ENCODE assay signal across 11 cellular contexts in genomic region chr15:41933771-41934170, GRCh38. TPM values are rescaled to one million over a fixed set of nuclear protein-coding genes. Genes with fewer than 3 reads are reported as not detected.
A peak's percentile ranks its signal among the peaks of the same experiment; 100 is the strongest.
DNase-seq lines count a peak whose midpoint lies in the region; ATAC-seq and TF ChIP-seq lines count a peak whose summit lies in the region.
"Had no signal": no experiment of that assay in that cellular context is flagged by ENCODE, and none has a peak within 500 bp of the region (broad histone marks: within the 10 kb centered on the region; RNA-seq: fewer than 3 reads in every experiment).

No MANE protein-coding gene starts in this region.

- DNase-seq in T-helper 1 cell (no peak), heart left ventricle (peak in 1 of 5 donors; percentile 71), stomach (peak; percentile 61)
- DNase-seq in activated CD4-positive, alpha-beta memory T cell treated with anti-CD3 and anti-CD28 coated beads for 36 hours, result peak; percentile 45
- DNase-seq: 8988T, amygdala had no signal

- H3K4me1 Mint-ChIP-seq in T-helper 1 cell treated with Interleukin-12 subunit alpha and Interleukin-12 subunit beta and Interleukin-4 antibody, amounts not matched to agents 30 μg/mL and 1 μg/mL, for 36 hours (ENCODE audit: low read depth), result peaks cover 65% of the 10 kb centered on the region
- peaks cover 78% of the 10 kb centered on the region for H3K4me1 Mint-ChIP-seq in activated CD4-positive, alpha-beta memory T cell treated with anti-CD3 and anti-CD28 coated beads for 36 hours (ENCODE audit: low read depth)

- ATAC-seq in heart left ventricle, result peak in 3 of 4 donors; percentile 45 to 52 (median 51)
- ATAC-seq in GM21723 (IDR thresholded peaks at IDR 0.05; ENCODE audit: unreplicated experiment), result no peak
- no peak for ATAC-seq in GM18520 (IDR thresholded peaks at IDR 0.05; ENCODE audit: unreplicated experiment)
- ATAC-seq in GM18907 (IDR thresholded peaks at IDR 0.05; ENCODE audit: unreplicated experiment), result no peak

- H3K4me1 ChIP-seq in heart left ventricle, result peaks cover 35 to 100% (median 92%) of the 10 kb centered on the region in 12 donors
- peaks cover 37 to 61% (median 51%) of the 10 kb centered on the region in 4 donors for H3K4me1 ChIP-seq in stomach

- H3K27ac ChIP-seq in heart left ventricle (peak overlapping the region; percentile 16 to 93 (median 69)), stomach (peak overlapping the region; percentile 25 to 79 (median 72))
- H3K27ac ChIP-seq: SK-N-MC had no signal

- TF ChIP-seq CTCF in heart left ventricle (IDR thresholded peaks at IDR 0.05) (no peak), stomach (IDR thresholded peaks at IDR 0.05) (no peak)

- H3K27me3 ChIP-seq in heart left ventricle (no peaks in the 10 kb centered on the region), stomach (no peaks in the 10 kb centered on the region)

- TF ChIP-seq EP300 in stomach (IDR thresholded peaks at IDR 0.05), result no peak

- intact Hi-C loops in activated CD4-positive, alpha-beta memory T cell treated with anti-CD3 and anti-CD28 coated beads for 36 hours (cut with micrococcal nuclease), result loop anchor here (10.0 kb wide), 1 partner anchor 341 kb away; the partner anchor contains the start of genes GANC and TMEM87A
- intact Hi-C loops in heart left ventricle (cut with DNase I), result loop anchor here in 4 of 10 donors (5.0 kb wide), 2 partner anchors 34 to 39 kb away; partner anchors contain the start of gene EHD4 (in 1 of the 4)
- intact Hi-C loops in stomach (cut with DNase I; ENCODE audit: low total_unique reads), result no loop called here

- peak overlapping the region; percentile 100 for H3K27ac Mint-ChIP-seq in T-helper 1 cell treated with Interleukin-12 subunit alpha and Interleukin-12 subunit beta and Interleukin-4 antibody, amounts not matched to agents 30 μg/mL and 1 μg/mL, for 36 hours
- peak overlapping the region; percentile 98 for H3K27ac Mint-ChIP-seq in activated CD4-positive, alpha-beta memory T cell treated with anti-CD3 and anti-CD28 coated beads for 36 hours

- WGBS in heart left ventricle, 4 donors, result 37 to 49% (median 42%) methylated on average over 8 to 10 of the region's 10 CpGs
- 43 to 56% (median 47%) methylated on average over 10 of the region's 10 CpGs for WGBS in stomach, 5 donors

- no peaks in the 10 kb centered on the region for H3K9me3 Mint-ChIP-seq in T-helper 1 cell treated with Interleukin-12 subunit alpha and Interleukin-12 subunit beta and Interleukin-4 antibody, amounts not matched to agents 30 μg/mL and 1 μg/mL, for 36 hours
- no peaks in the 10 kb centered on the region for H3K9me3 Mint-ChIP-seq in activated CD4-positive, alpha-beta memory T cell treated with anti-CD3 and anti-CD28 coated beads for 36 hours

- POLR2A ChIA-PET in activated CD4-positive, alpha-beta memory T cell treated with anti-CD3 and anti-CD28 coated beads for 36 hours (lab: Charles Lee), result interaction anchor here (6.2 kb wide), 1 partner anchor 38 kb away, joined by 131 read pairs; the partner anchor contains the start of gene EHD4

- no peak overlapping the region for H3K4me3 ChIP-seq in heart left ventricle
- H3K4me3 ChIP-seq in stomach, result no peak overlapping the region
- H3K4me3 ChIP-seq: SK-N-MC had no signal

- peaks cover 11% of the 10 kb centered on the region for H3K36me3 Mint-ChIP-seq in T-helper 1 cell treated with Interleukin-12 subunit alpha and Interleukin-12 subunit beta and Interleukin-4 antibody, amounts not matched to agents 30 μg/mL and 1 μg/mL, for 36 hours (ENCODE audit: low read depth)
- H3K36me3 Mint-ChIP-seq in activated CD4-positive, alpha-beta memory T cell treated with anti-CD3 and anti-CD28 coated beads for 36 hours, result peaks cover 16% of the 10 kb centered on the region

- H3K27me3 Mint-ChIP-seq in T-helper 1 cell treated with Interleukin-12 subunit alpha and Interleukin-12 subunit beta and Interleukin-4 antibody, amounts not matched to agents 30 μg/mL and 1 μg/mL, for 36 hours (ENCODE audit: low read depth), result no peaks in the 10 kb centered on the region
- no peaks in the 10 kb centered on the region for H3K27me3 Mint-ChIP-seq in activated CD4-positive, alpha-beta memory T cell treated with anti-CD3 and anti-CD28 coated beads for 36 hours

- no peaks in the 10 kb centered on the region for H3K9me3 ChIP-seq in heart left ventricle
- H3K9me3 ChIP-seq in stomach, result no peaks in the 10 kb centered on the region

- TF ChIP-seq POLR2A in heart left ventricle (IDR thresholded peaks at IDR 0.05) (no peak), stomach (IDR thresholded peaks at IDR 0.05) (no peak)

- no peak overlapping the region for H3K4me3 Mint-ChIP-seq in T-helper 1 cell treated with Interleukin-12 subunit alpha and Interleukin-12 subunit beta and Interleukin-4 antibody, amounts not matched to agents 30 μg/mL and 1 μg/mL, for 36 hours
- no peak overlapping the region for H3K4me3 Mint-ChIP-seq in activated CD4-positive, alpha-beta memory T cell treated with anti-CD3 and anti-CD28 coated beads for 36 hours

- H3K36me3 ChIP-seq in heart left ventricle (peaks cover 0 to 19% (median 0%) of the 10 kb centered on the region in 9 donors), stomach (peaks cover 0 to 4% (median 0%) of the 10 kb centered on the region in 4 donors)

- CTCF ChIA-PET in activated CD4-positive, alpha-beta memory T cell treated with anti-CD3 and anti-CD28 coated beads for 36 hours (lab: Charles Lee), result interaction anchor here (1.1 kb wide), 1 partner anchor 160 kb away, joined by 3 read pairs; the partner anchor contains the start of gene MAPKBP1

RNA-seq across cellular contexts. Expression of gene EHD4, which starts 38.6 kb away (rescaled TPM):
- total RNA-seq in activated CD4-positive, alpha-beta memory T cell treated with anti-CD3 and anti-CD28 coated beads for 36 hours, result 10 to 100 TPM; 43.6 to 45.0 TPM
- 10 to 100 TPM; 28.2 to 70.8 (median 43.9) TPM for total RNA-seq in heart left ventricle
- polyA plus RNA-seq in heart left ventricle, result 10 to 100 TPM; 25.6 to 46.5 TPM
- 10 to 100 TPM in 4 of 5 donors, 1 to 10 TPM in 1; 9.4 to 86.4 (median 23.1) TPM for total RNA-seq in stomach
- polyA plus RNA-seq in stomach, result 10 to 100 TPM in 1 of 3 donors, 1 to 10 TPM in 2; 5.8 to 12.1 (median 9.8) TPM

RNA-seq across cellular contexts. Expression of gene SPTBN5, which starts 39.9 kb away (rescaled TPM):
- 1 to 10 TPM in 1 of 2 experiments, under 1 TPM in 1; 0.88 to 1.6 TPM for total RNA-seq in activated CD4-positive, alpha-beta memory T cell treated with anti-CD3 and anti-CD28 coated beads for 36 hours
- total RNA-seq in heart left ventricle (1 to 10 TPM in 8 of 9 donors, under 1 TPM in 1; 0.31 to 5.6 (median 1.7) TPM), stomach (1 to 10 TPM in 1 of 5 donors, under 1 TPM in 3, not detected in 1; 0.29 to 4.9 (median 0.80) TPM)
- polyA plus RNA-seq in heart left ventricle (1 to 10 TPM; 1.3 to 3.2 TPM), stomach (1 to 10 TPM; 2.6 to 3.2 (median 2.9) TPM)

Comparison
In these comparisons a context has a peak if more than half of its experiments do, and no peak if none do; other contexts are left out.
1. DNase-seq: peak in activated CD4-positive, alpha-beta memory T cell treated with anti-CD3 and anti-CD28 coated beads for 36 hours (single experiment) and stomach (single experiment); none in T-helper 1 cell (0 of 5).
2. ATAC-seq: peak in heart left ventricle (3 of 4); none in GM21723 (single experiment), GM18520 (single experiment) and GM18907 (single experiment).